10 cellular contexts compared by ENCODE assay signal in the genomic region with DNA sequence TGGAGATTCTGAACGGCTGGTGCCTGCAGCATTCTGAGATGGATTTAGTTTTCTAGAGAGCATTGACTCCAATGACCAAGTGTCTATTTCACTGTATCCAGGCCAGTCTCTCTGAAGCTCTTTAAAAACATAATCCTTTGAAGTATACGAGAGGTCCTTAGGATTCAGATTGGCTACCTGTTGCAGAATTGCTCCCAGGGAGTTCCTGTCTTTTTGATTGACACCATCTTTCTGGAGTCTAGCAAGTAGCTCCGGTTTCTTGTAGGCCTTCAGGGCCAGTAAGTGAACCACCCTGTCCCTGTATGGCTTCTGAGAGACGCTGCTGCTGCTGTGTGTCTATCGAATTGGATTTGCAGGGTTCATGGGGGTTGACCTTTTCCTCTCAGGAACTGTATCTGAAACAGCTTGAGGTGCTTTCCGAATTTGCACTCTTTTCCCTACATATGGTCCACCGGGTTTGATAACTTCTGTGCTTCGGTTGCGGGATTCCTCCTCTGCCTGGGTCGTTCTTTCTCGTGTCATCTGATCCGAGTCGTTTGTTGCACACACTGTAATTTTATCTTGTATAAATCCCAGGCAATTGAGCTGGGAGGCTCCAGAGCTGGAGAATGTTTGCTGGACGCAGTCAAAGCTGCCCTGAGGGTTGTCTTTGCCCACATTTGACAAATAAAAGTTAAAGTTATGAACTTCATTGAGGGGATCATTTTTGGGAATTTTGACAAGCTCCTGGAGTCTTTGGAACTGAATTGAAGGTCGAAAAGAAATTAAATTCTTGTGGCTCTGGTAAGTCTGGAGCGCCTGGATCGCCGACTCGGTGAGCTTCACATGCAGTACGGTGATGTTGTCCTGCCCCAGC. TPM values are rescaled to one million over a fixed set of nuclear protein-coding genes. Genes with fewer than 3 reads are reported as not detected.
DNase-seq lines count a peak whose midpoint lies in the region; ATAC-seq and TF ChIP-seq lines count a peak whose summit lies in the region.
"Not testable (repeated sequence)": the region's sequence is repeated elsewhere in the genome, so short reads cannot be mapped to it uniquely, and the experiment has no call there.
"Had no signal": no experiment of that assay in that cellular context is flagged by ENCODE, and none has a peak within 500 bp of the region (broad histone marks: within the 10 kb centered on the region; RNA-seq: fewer than 3 reads in every experiment).

No MANE protein-coding gene starts in this region.

- H3K4me1 Mint-ChIP-seq in progenitor cell of endocrine pancreas (ENCODE audit: low read depth): not testable (repeated sequence)

- peaks cover 64% of the 10 kb centered on the region for H3K27me3 Mint-ChIP-seq in progenitor cell of endocrine pancreas

- peak overlapping the region; percentile 57 for H3K4me2 ChIP-seq in SU-DHL-6 (ENCODE audit: low read depth, low read length, poor library complexity, severe bottlenecking)

- peak; percentile 22 for ATAC-seq in Right ventricle myocardium superior (ENCODE audit: poor library complexity)

- H3K9ac ChIP-seq in HUES64 (ENCODE audit: low read depth, low read length); SU-DHL-6 (ENCODE audit: low read length): not testable (repeated sequence)
- peak overlapping the region in 1 of 2 donors; percentile 37 for H3K9ac ChIP-seq in colonic mucosa (ENCODE audit: low read depth in 2 of 2, low read length in 2 of 2)

- H3K4me3 Mint-ChIP-seq in progenitor cell of endocrine pancreas (ENCODE audit: low read depth): peak overlapping the region; percentile 58

- intact Hi-C loops in colonic mucosa (cut with DNase I); Right ventricle myocardium superior (cut with DNase I); thyroid gland (cut with DNase I): not testable (repeated sequence)

- H3K4me3 ChIP-seq in AG10803 (ENCODE audit: low read length): peak overlapping the region; percentile 40
- H3K4me3 ChIP-seq in HUES64 (ENCODE audit: low read length): peak overlapping the region; percentile 43
- peak overlapping the region; percentile 12 for H3K4me3 ChIP-seq in SU-DHL-6 (ENCODE audit: insufficient read depth, low read length, poor library complexity, severe bottlenecking)
- H3K4me3 ChIP-seq in colonic mucosa: peak overlapping the region; percentile 40
- H3K4me3 ChIP-seq in mesodermal cell (ENCODE audit: extremely low read depth, insufficient read depth, low read length, poor library complexity, severe bottlenecking): peak overlapping the region; percentile 26
- H3K4me3 ChIP-seq in thyroid gland (replicated peaks in 1 of 3): peak overlapping the region in 2 of 3 donors; percentile 4 to 23

- not testable (repeated sequence) for H3K36me3 Mint-ChIP-seq in progenitor cell of endocrine pancreas (ENCODE audit: insufficient read depth)

- H3K4me1 ChIP-seq in HUES64 (ENCODE audit: insufficient read depth, low read length); colonic mucosa; mesodermal cell (ENCODE audit: control insufficient read depth, insufficient read depth, low read length, poor library complexity, severe bottlenecking): not testable (repeated sequence)
- peaks cover 10% of the 10 kb centered on the region in 2 donors for H3K4me1 ChIP-seq in thyroid gland

- not testable (repeated sequence) for H4K20me1 ChIP-seq in SU-DHL-6 (ENCODE audit: low read depth, low read length)

- not testable (repeated sequence) for H3F3A ChIP-seq in SU-DHL-6 (ENCODE audit: insufficient read depth)

- not testable (repeated sequence) for H2AFZ ChIP-seq in SU-DHL-6 (ENCODE audit: low read depth, low read length, severe bottlenecking)

- TF ChIP-seq POLR2A in thyroid gland (IDR thresholded peaks at IDR 0.05): not testable (repeated sequence)

- not testable (repeated sequence) for H3K79me2 ChIP-seq in SU-DHL-6 (ENCODE audit: insufficient read depth, low read length)

- 66% methylated on average over 20 of the region's 20 CpGs for WGBS in HUES64
- WGBS in mesodermal cell (ENCODE audit: insufficient coverage in 2 of 2), 2 experiments: 75 to 81% methylated on average over 17 of the region's 20 CpGs
- 51 to 56% methylated on average over 20 of the region's 20 CpGs for WGBS in thyroid gland, 2 donors

- DNase-seq in AG10803 (ENCODE audit: low read depth): peak; percentile 5
- not testable (repeated sequence) for DNase-seq in colonic mucosa; Right ventricle myocardium superior; progenitor cell of endocrine pancreas (ENCODE audit: low spot score, unreplicated experiment); thyroid gland

- peaks cover 77% of the 10 kb centered on the region for H3K27me3 ChIP-seq in HUES64 (ENCODE audit: insufficient read depth, low read length)
- not testable (repeated sequence) for H3K27me3 ChIP-seq in SU-DHL-6 (ENCODE audit: low read length); colonic mucosa; thyroid gland

- not testable (repeated sequence) for H3K27ac ChIP-seq in HUES64 (ENCODE audit: low read depth, low read length); SU-DHL-6 (ENCODE audit: low read depth, low read length); colonic mucosa; mesodermal cell (ENCODE audit: low read depth, low read length, severe bottlenecking); thyroid gland

- H3K36me3 ChIP-seq in HUES64 (ENCODE audit: insufficient read depth, low read length); SU-DHL-6 (ENCODE audit: low read length); colonic mucosa; mesodermal cell (ENCODE audit: control insufficient read depth, insufficient read depth, low read length); thyroid gland: not testable (repeated sequence)

- not testable (repeated sequence) for TF ChIP-seq CTCF in AG10803 (conservative IDR thresholded peaks at IDR 0.05; ENCODE audit: low read length); SU-DHL-6 (IDR thresholded peaks at IDR 0.05; ENCODE audit: insufficient read depth, low read length, poor library complexity, severe bottlenecking); colonic mucosa (IDR thresholded peaks at IDR 0.05); progenitor cell of endocrine pancreas (IDR thresholded peaks at IDR 0.05; ENCODE audit: unreplicated experiment); thyroid gland (IDR thresholded peaks at IDR 0.05)

- not testable (repeated sequence) for H3K9me3 Mint-ChIP-seq in progenitor cell of endocrine pancreas (ENCODE audit: low read depth)

- H3K9me3 ChIP-seq in HUES64 (ENCODE audit: insufficient read depth, low read depth, low read length); SU-DHL-6 (ENCODE audit: insufficient read depth, low read length); colonic mucosa; mesodermal cell (ENCODE audit: control insufficient read depth, low read length); thyroid gland: not testable (repeated sequence)

- not testable (repeated sequence) for H3K9me2 ChIP-seq in SU-DHL-6 (replicated peaks; ENCODE audit: insufficient read depth, low read length)

- H3K27ac Mint-ChIP-seq in progenitor cell of endocrine pancreas: not testable (repeated sequence)

RNA-seq across cellular contexts. Expression of gene CD1D, which starts 3.6 kb away (rescaled TPM):
- 2.8 TPM for polyA plus RNA-seq in HUES64 (2013, experiment 1 of 2)
- 2.0 TPM for polyA plus RNA-seq in HUES64 (2013, experiment 2 of 2)
- total RNA-seq in colonic mucosa (1 to 10 TPM; 4.6 to 7.9 TPM), Right ventricle myocardium superior (1.2 TPM), progenitor cell of endocrine pancreas (0.13 TPM in 1 of 2 replicates, not detected in the other), thyroid gland (1 to 10 TPM in 3 of 4 donors, under 1 TPM in 1; 0.45 to 2.8 (median 1.7) TPM)
- 2.0 TPM for polyA plus RNA-seq in mesodermal cell (2013, experiment 1 of 2)
- 1.9 TPM for polyA plus RNA-seq in mesodermal cell (2013, experiment 2 of 2)
- total RNA-seq: activated T-cell treated with anti-CD3 and anti-CD28 coated beads, Interleukin-2, amount 50 U/mL, for 4 hours; dermis blood vessel endothelial cell had no signal
